ENCODE assay signal across 15 cellular contexts in the genomic region with DNA sequence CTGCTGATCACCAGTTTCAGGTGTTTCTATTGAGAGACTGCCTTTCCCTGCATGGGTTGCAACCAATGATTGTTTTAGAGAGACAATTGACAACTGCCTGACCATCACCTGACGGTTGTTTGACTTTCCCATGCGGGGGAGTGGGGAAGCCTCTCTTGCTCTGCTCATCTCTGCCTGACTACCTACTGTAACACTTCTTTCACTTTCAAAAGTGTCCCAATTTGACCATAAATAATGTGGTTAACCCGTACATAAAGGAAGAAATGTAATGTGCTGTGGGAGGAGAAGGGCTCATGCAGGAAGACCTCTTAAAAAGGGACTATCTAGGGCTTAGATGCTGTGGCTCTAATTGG.
DNase-seq lines count a peak whose midpoint lies in the region; ATAC-seq and TF ChIP-seq lines count a peak whose summit lies in the region.
"Had no signal": no experiment of that assay in that cellular context is flagged by ENCODE, and none has a peak within 500 bp of the region (broad histone marks: within the 10 kb centered on the region; RNA-seq: fewer than 3 reads in every experiment).

No MANE protein-coding gene starts in this region.

- H3K79me2 ChIP-seq in OCI-LY7 (ENCODE audit: insufficient read depth, low read depth, low read length) = no peaks in the 10 kb centered on the region

- no TSS peak for BruUV-seq in OCI-LY7 (replicated peaks; lab: Mats Ljungman, UMichigan)

- intact Hi-C loops in OCI-LY7 (cut with micrococcal nuclease; ENCODE audit: unreplicated experiment) = no loop called here

- DNase-seq in EH (ENCODE audit: low read depth) (peak; percentile 34), OCI-LY7 (ENCODE audit: low spot score) (peak; percentile 43), naive B cell (no peak), DMS 273 treated with DMSO at 0.1 percent for 48 hours (lab: John Stamatoyannopoulos, UW) (no peak)
- DNase-seq in activated T-cell treated with anti-CD3 and anti-CD28 coated beads, Interleukin-2, amount 50 U/mL, for 72 hours = no peak
- no peak for DNase-seq in activated CD4-positive, alpha-beta memory T cell treated with anti-CD3 and anti-CD28 coated beads, Interleukin-2, amount 10 ng/mL, durations not matched to agents 7 days and 5 days
- DNase-seq: activated CD4-positive, alpha-beta T cell treated with anti-CD3 and anti-CD28 coated beads, Interleukin-2, amount 50 U/mL, for 48 hours; Kasumi-1; NCI-H1694 treated with DMSO at 0.1 percent for 48 hours; NCI-H510A treated with DMSO at 0.1 percent for 48 hours had no signal

- no peaks in the 10 kb centered on the region for H3K9me2 ChIP-seq in OCI-LY7 (ENCODE audit: insufficient read depth, low read length)

- H3K36me3 Mint-ChIP-seq in naive B cell = no peaks in the 10 kb centered on the region
- no peaks in the 10 kb centered on the region for H3K36me3 Mint-ChIP-seq in activated T-cell treated with anti-CD3 and anti-CD28 coated beads, Interleukin-2, amount 50 U/mL, for 72 hours (ENCODE audit: insufficient read depth in 2 of 2)
- no peaks in the 10 kb centered on the region for H3K36me3 Mint-ChIP-seq in activated CD4-positive, alpha-beta memory T cell treated with anti-CD3 and anti-CD28 coated beads, Interleukin-2, amount 10 ng/mL, durations not matched to agents 7 days and 5 days (ENCODE audit: low read depth)

- TF ChIP-seq CTCF in OCI-LY7 (conservative IDR thresholded peaks at IDR 0.05; ENCODE audit: low read length) = no peak

- H3K4me1 ChIP-seq in OCI-LY7 (ENCODE audit: insufficient read depth, low read length, poor library complexity, severe bottlenecking) = peaks cover 60% of the 10 kb centered on the region
- H3K4me1 ChIP-seq: prostate gland had no signal

- CTCF ChIA-PET in OCI-LY7 (lab: Charles Lee; ENCODE audit: unreplicated experiment) = interaction anchor here (0.6 kb wide), 1 partner anchor 906 kb away, joined by 3 read pairs; no protein-coding TSS in a partner anchor
- CTCF ChIA-PET in activated CD4-positive, alpha-beta memory T cell treated with anti-CD3 and anti-CD28 coated beads, Interleukin-2, amount 10 ng/mL, durations not matched to agents 7 days and 5 days (lab: Charles Lee) = no interaction called here

- peak overlapping the region; percentile 45 for H3K4me3 ChIP-seq in OCI-LY7 (ENCODE audit: low read depth, low read length, poor library complexity, severe bottlenecking)
- H3K4me3 ChIP-seq: ascending aorta, prostate gland had no signal

- H3K27ac ChIP-seq in OCI-LY7 (ENCODE audit: low read depth, low read length, poor library complexity, severe bottlenecking) = peak overlapping the region; percentile 86
- H3K27ac ChIP-seq: ascending aorta, prostate gland had no signal

- H3K27me3 Mint-ChIP-seq in naive B cell = peaks cover 0 to 5% (median 0%) of the 10 kb centered on the region in 3 donors
- H3K27me3 Mint-ChIP-seq in activated T-cell treated with anti-CD3 and anti-CD28 coated beads, Interleukin-2, amount 50 U/mL, for 72 hours (ENCODE audit: low read depth) = peaks cover 30% of the 10 kb centered on the region
- peaks cover 12% of the 10 kb centered on the region for H3K27me3 Mint-ChIP-seq in activated CD4-positive, alpha-beta memory T cell treated with anti-CD3 and anti-CD28 coated beads, Interleukin-2, amount 10 ng/mL, durations not matched to agents 7 days and 5 days

- peak overlapping the region; percentile 43; the same call in 1 of the 2 replicates for H2AFZ ChIP-seq in OCI-LY7 (ENCODE audit: low read length)

- H3K4me3 Mint-ChIP-seq in naive B cell = peak overlapping the region in 1 of 8 donors; percentile 10
- no peak overlapping the region for H3K4me3 Mint-ChIP-seq in activated T-cell treated with anti-CD3 and anti-CD28 coated beads, Interleukin-2, amount 50 U/mL, for 72 hours
- no peak overlapping the region for H3K4me3 Mint-ChIP-seq in activated CD4-positive, alpha-beta memory T cell treated with anti-CD3 and anti-CD28 coated beads, Interleukin-2, amount 10 ng/mL, durations not matched to agents 7 days and 5 days

- POLR2A ChIA-PET in OCI-LY7 (lab: Charles Lee) = interaction anchor here (0.6 to 1.6 kb wide), 4 partner anchors 8 to 197 kb away, joined by 3 to 6 read pairs (median 3); no protein-coding TSS in a partner anchor
- POLR2A ChIA-PET in activated CD4-positive, alpha-beta memory T cell treated with anti-CD3 and anti-CD28 coated beads, Interleukin-2, amount 10 ng/mL, durations not matched to agents 7 days and 5 days (lab: Charles Lee) = no interaction called here

- peaks cover 12 to 18% (median 16%) of the 10 kb centered on the region in 3 donors for H3K4me1 Mint-ChIP-seq in naive B cell
- H3K4me1 Mint-ChIP-seq in activated T-cell treated with anti-CD3 and anti-CD28 coated beads, Interleukin-2, amount 50 U/mL, for 72 hours (ENCODE audit: low read depth) = no peaks in the 10 kb centered on the region
- no peaks in the 10 kb centered on the region for H3K4me1 Mint-ChIP-seq in activated CD4-positive, alpha-beta memory T cell treated with anti-CD3 and anti-CD28 coated beads, Interleukin-2, amount 10 ng/mL, durations not matched to agents 7 days and 5 days

- ATAC-seq in GM21786 (IDR thresholded peaks at IDR 0.05; ENCODE audit: unreplicated experiment) (peak; percentile 38), naive B cell (ENCODE audit: low read depth in 2 of 2) (no peak), HG03439 (IDR thresholded peaks at IDR 0.05; ENCODE audit: unreplicated experiment) (no peak)
- no peak for ATAC-seq in activated T-cell treated with anti-CD3 and anti-CD28 coated beads, Interleukin-2, amount 50 U/mL, for 72 hours (replicated peaks in 1 of 2)
- ATAC-seq: left lobe of liver had no signal

- H3K9me3 ChIP-seq in OCI-LY7 (ENCODE audit: low read length) = no peaks in the 10 kb centered on the region
- H3K9me3 ChIP-seq: ascending aorta, prostate gland had no signal

- no peaks in the 10 kb centered on the region for H4K20me1 ChIP-seq in OCI-LY7 (ENCODE audit: insufficient read depth, low read length)

- peak overlapping the region in 5 of 6 donors; percentile 16 to 83 (median 67) for H3K27ac Mint-ChIP-seq in naive B cell
- H3K27ac Mint-ChIP-seq in activated T-cell treated with anti-CD3 and anti-CD28 coated beads, Interleukin-2, amount 50 U/mL, for 72 hours = no peak overlapping the region
- no peak overlapping the region for H3K27ac Mint-ChIP-seq in activated CD4-positive, alpha-beta memory T cell treated with anti-CD3 and anti-CD28 coated beads, Interleukin-2, amount 10 ng/mL, durations not matched to agents 7 days and 5 days

- H3K36me3 ChIP-seq in OCI-LY7 (ENCODE audit: insufficient read depth, low read length) = no peaks in the 10 kb centered on the region
- H3K36me3 ChIP-seq: ascending aorta, prostate gland had no signal

- H3K9me3 Mint-ChIP-seq in naive B cell = peaks cover 0 to 5% (median 0%) of the 10 kb centered on the region in 7 donors
- H3K9me3 Mint-ChIP-seq in activated T-cell treated with anti-CD3 and anti-CD28 coated beads, Interleukin-2, amount 50 U/mL, for 72 hours = no peaks in the 10 kb centered on the region
- H3K9me3 Mint-ChIP-seq in activated CD4-positive, alpha-beta memory T cell treated with anti-CD3 and anti-CD28 coated beads, Interleukin-2, amount 10 ng/mL, durations not matched to agents 7 days and 5 days = no peaks in the 10 kb centered on the region

- H3K4me2 ChIP-seq in OCI-LY7 (ENCODE audit: low read length) = peak overlapping the region; percentile 65

Comparison
In these comparisons a context has a peak if more than half of its experiments do, and no peak if none do; other contexts are left out.
1. DNase-seq: peak in EH (single experiment) and OCI-LY7 (single experiment); none in naive B cell (single experiment), DMS 273 treated with DMSO at 0.1 percent for 48 hours (single experiment), activated T-cell treated with anti-CD3 and anti-CD28 coated beads, Interleukin-2, amount 50 U/mL, for 72 hours (0 of 2) and activated CD4-positive, alpha-beta memory T cell treated with anti-CD3 and anti-CD28 coated beads, Interleukin-2, amount 10 ng/mL, durations not matched to agents 7 days and 5 days (single experiment).
2. H3K27ac Mint-ChIP-seq: peak in naive B cell (5 of 6); none in activated T-cell treated with anti-CD3 and anti-CD28 coated beads, Interleukin-2, amount 50 U/mL, for 72 hours (single experiment) and activated CD4-positive, alpha-beta memory T cell treated with anti-CD3 and anti-CD28 coated beads, Interleukin-2, amount 10 ng/mL, durations not matched to agents 7 days and 5 days (single experiment).